8 cellular contexts compared by ENCODE assay signal in genomic region chr10:128211953-128212727, GRCh38.
DNase-seq lines count a peak whose midpoint lies in the region; ATAC-seq and TF ChIP-seq lines count a peak whose summit lies in the region.

No MANE protein-coding gene starts in this region.

- H3K9me3 Mint-ChIP-seq in activated naive CD8-positive, alpha-beta T cell treated with anti-CD3 and anti-CD28 coated beads, Interleukin-2, amount 10 ng/mL, durations not matched to agents 7 days and 5 days = no peaks in the 10 kb centered on the region

- intact Hi-C loops in left ventricle myocardium inferior (cut with micrococcal nuclease) (no loop called here), aorta (cut with DNase I) (loop anchor here in 1 of 2 donors (10.0 kb wide), 1 partner anchor 1753 kb away; the partner anchor contains the start of gene EBF3)

- peaks cover 19% of the 10 kb centered on the region for H3K27me3 ChIP-seq in left ventricle myocardium inferior (ENCODE audit: low read depth)
- H3K27me3 ChIP-seq in aorta (ENCODE audit: control insufficient read depth in 1 of 2, insufficient read depth in 2 of 2, low read length in 1 of 2) = no peaks in the 10 kb centered on the region

- TF ChIP-seq CTCF in GM12875 (IDR thresholded peaks at IDR 0.05; ENCODE audit: borderline replicate concordance, insufficient read depth, low read depth, low read length) (peak; percentile 99), NB4 (IDR thresholded peaks at IDR 0.05; ENCODE audit: low read depth, low read length) (peak; percentile 94), left ventricle myocardium inferior (IDR thresholded peaks at IDR 0.05; ENCODE audit: borderline replicate concordance) (peak; percentile 97)

- H3K4me1 Mint-ChIP-seq in activated naive CD8-positive, alpha-beta T cell treated with anti-CD3 and anti-CD28 coated beads, Interleukin-2, amount 10 ng/mL, durations not matched to agents 7 days and 5 days = peaks cover 18% of the 10 kb centered on the region

- no peaks in the 10 kb centered on the region for H3K36me3 ChIP-seq in left ventricle myocardium inferior
- H3K36me3 ChIP-seq in aorta (ENCODE audit: control insufficient read depth in 1 of 2, insufficient read depth in 2 of 2, low read length in 1 of 2) = no peaks in the 10 kb centered on the region

- H3K4me3 ChIP-seq in GM12875 (ENCODE audit: low read depth, low read length) (no peak overlapping the region), NB4 (ENCODE audit: low read depth, low read length) (no peak overlapping the region), left ventricle myocardium inferior (peak overlapping the region; percentile 50), aorta (ENCODE audit: low read length in 2 of 2) (no peak overlapping the region)

- DNase-seq in NB4 (ENCODE audit: low read depth) (peak; percentile 81), SW480 (ENCODE audit: low spot score) (peak; percentile 62), left ventricle myocardium inferior (peak; percentile 82), renal cortical epithelial cell (ENCODE audit: low read depth) (peak; percentile 40), aorta (peak; percentile 87 to 92)
- peak; percentile 94 for DNase-seq in activated naive CD8-positive, alpha-beta T cell treated with anti-CD3 and anti-CD28 coated beads, Interleukin-2, amount 10 ng/mL, durations not matched to agents 7 days and 5 days

- WGBS in aorta, 2 donors = 22 to 23% methylated on average over 31 to 32 of the region's 32 CpGs

- peak overlapping the region; percentile 80 for H3K27ac Mint-ChIP-seq in activated naive CD8-positive, alpha-beta T cell treated with anti-CD3 and anti-CD28 coated beads, Interleukin-2, amount 10 ng/mL, durations not matched to agents 7 days and 5 days

- H3K36me3 Mint-ChIP-seq in activated naive CD8-positive, alpha-beta T cell treated with anti-CD3 and anti-CD28 coated beads, Interleukin-2, amount 10 ng/mL, durations not matched to agents 7 days and 5 days = no peaks in the 10 kb centered on the region

- H3K4me1 ChIP-seq in left ventricle myocardium inferior (peaks cover 14% of the 10 kb centered on the region), aorta (ENCODE audit: control insufficient read depth in 1 of 2, insufficient read depth in 2 of 2, low read length in 2 of 2) (no peaks in the 10 kb centered on the region)

- TF ChIP-seq POLR2A in NB4 (IDR thresholded peaks at IDR 0.05; ENCODE audit: extremely low read depth, insufficient read length) = no peak

- ATAC-seq in HG02610 (IDR thresholded peaks at IDR 0.05; ENCODE audit: unreplicated experiment) = peak; percentile 93
- ATAC-seq in activated naive CD8-positive, alpha-beta T cell treated with anti-CD3 and anti-CD28 coated beads, Interleukin-2, amount 10 ng/mL, durations not matched to agents 7 days and 5 days (ENCODE audit: low read depth) = peak; percentile 74
- peak; percentile 89 for ATAC-seq in aorta (ENCODE audit: low FRiP score)

- peaks cover 4% of the 10 kb centered on the region for H3K27me3 Mint-ChIP-seq in activated naive CD8-positive, alpha-beta T cell treated with anti-CD3 and anti-CD28 coated beads, Interleukin-2, amount 10 ng/mL, durations not matched to agents 7 days and 5 days

- H3K4me3 Mint-ChIP-seq in activated naive CD8-positive, alpha-beta T cell treated with anti-CD3 and anti-CD28 coated beads, Interleukin-2, amount 10 ng/mL, durations not matched to agents 7 days and 5 days = peak overlapping the region; percentile 73

- H3K27ac ChIP-seq in left ventricle myocardium inferior (replicated peaks) = no peak overlapping the region
- no peak overlapping the region for H3K27ac ChIP-seq in aorta (ENCODE audit: low read depth in 1 of 2, low read length in 2 of 2)

- H3K9me3 ChIP-seq in left ventricle myocardium inferior (replicated peaks) (no peaks in the 10 kb centered on the region), aorta (ENCODE audit: control insufficient read depth, low read length) (no peaks in the 10 kb centered on the region)

- POLR2A ChIA-PET in activated naive CD8-positive, alpha-beta T cell treated with anti-CD3 and anti-CD28 coated beads, Interleukin-2, amount 10 ng/mL, durations not matched to agents 7 days and 5 days (lab: Charles Lee) = interaction anchor here (0.6 to 2.0 kb wide), 6 partner anchors 17 to 86 kb away, joined by 3 to 12 read pairs (median 4); partner anchors contain the start of gene MKI67

Comparison
In these comparisons a context has a peak if more than half of its experiments do, and no peak if none do; other contexts are left out.
1. DNase-seq: peak in every context shown above with its lines; median percentile 94 in activated naive CD8-positive, alpha-beta T cell treated with anti-CD3 and anti-CD28 coated beads, Interleukin-2, amount 10 ng/mL, durations not matched to agents 7 days and 5 days; 90 in aorta; 82 in left ventricle myocardium inferior; 81 in NB4; 62 in SW480; 40 in renal cortical epithelial cell.